17 cellular contexts compared by ENCODE assay signal in genomic region chr7:49839863-49840262, GRCh38.
"Had no signal": no experiment of that assay in that cellular context is flagged by ENCODE, and none has a peak within 500 bp of the region (broad histone marks: within the 10 kb centered on the region; RNA-seq: fewer than 3 reads in every experiment).

No MANE protein-coding gene starts in this region.

- H3K27me3 Mint-ChIP-seq: dendritic cell treated with granulocyte-macrophage colony-stimulating factor and Interleukin-4, amounts not matched to agents 40 ng/mL and 50 ng/mL, for 4 days had no signal

- H3K27ac ChIP-seq: colonic mucosa, esophagus muscularis mucosa, foreskin keratinocyte, gastroesophageal sphincter, left lung, lower lobe of right lung had no signal

- H3K9me3 ChIP-seq: colonic mucosa, esophagus muscularis mucosa, gastroesophageal sphincter, heart right ventricle, left lung, lower lobe of right lung, mucosa of descending colon had no signal

- H3K27ac Mint-ChIP-seq: dendritic cell treated with granulocyte-macrophage colony-stimulating factor and Interleukin-4, amounts not matched to agents 40 ng/mL and 50 ng/mL, for 4 days; mesothelial cell of epicardium; naive B cell had no signal

- DNase-seq: colonic mucosa; cortex of kidney; effector CD4-positive, alpha-beta T cell; effector memory CD4-positive, alpha-beta T cell; foreskin keratinocyte; heart right ventricle; hippocampal formation; left cardiac atrium; left lung; lower lobe of right lung; mesenchymal stem cell; mucosa of descending colon; naive B cell had no signal

- H3K4me1 ChIP-seq: colonic mucosa, esophagus muscularis mucosa, foreskin keratinocyte, gastroesophageal sphincter, left lung, lower lobe of right lung had no signal

- H3K27me3 ChIP-seq: colonic mucosa, esophagus muscularis mucosa, foreskin keratinocyte, gastroesophageal sphincter, heart right ventricle, left lung had no signal

- H3K4me1 Mint-ChIP-seq: naive B cell had no signal

- H3K9me3 Mint-ChIP-seq: dendritic cell treated with granulocyte-macrophage colony-stimulating factor and Interleukin-4, amounts not matched to agents 40 ng/mL and 50 ng/mL, for 4 days; mesothelial cell of epicardium had no signal

- ATAC-seq: foreskin keratinocyte, gastroesophageal sphincter, left lung, lower lobe of right lung, mucosa of descending colon had no signal

- H3K36me3 ChIP-seq: colonic mucosa, esophagus muscularis mucosa, gastroesophageal sphincter, heart right ventricle, left lung, lower lobe of right lung had no signal

- H3K4me3 Mint-ChIP-seq: dendritic cell treated with granulocyte-macrophage colony-stimulating factor and Interleukin-4, amounts not matched to agents 40 ng/mL and 50 ng/mL, for 4 days; mesothelial cell of epicardium; naive B cell had no signal

- H3K4me3 ChIP-seq: colonic mucosa, esophagus muscularis mucosa, gastroesophageal sphincter, heart right ventricle, left lung, lower lobe of right lung, mucosa of descending colon had no signal

- H3K36me3 Mint-ChIP-seq: mesothelial cell of epicardium, naive B cell had no signal
